Comparison of ENCODE assay signal across 22 cellular contexts in the genomic region with DNA sequence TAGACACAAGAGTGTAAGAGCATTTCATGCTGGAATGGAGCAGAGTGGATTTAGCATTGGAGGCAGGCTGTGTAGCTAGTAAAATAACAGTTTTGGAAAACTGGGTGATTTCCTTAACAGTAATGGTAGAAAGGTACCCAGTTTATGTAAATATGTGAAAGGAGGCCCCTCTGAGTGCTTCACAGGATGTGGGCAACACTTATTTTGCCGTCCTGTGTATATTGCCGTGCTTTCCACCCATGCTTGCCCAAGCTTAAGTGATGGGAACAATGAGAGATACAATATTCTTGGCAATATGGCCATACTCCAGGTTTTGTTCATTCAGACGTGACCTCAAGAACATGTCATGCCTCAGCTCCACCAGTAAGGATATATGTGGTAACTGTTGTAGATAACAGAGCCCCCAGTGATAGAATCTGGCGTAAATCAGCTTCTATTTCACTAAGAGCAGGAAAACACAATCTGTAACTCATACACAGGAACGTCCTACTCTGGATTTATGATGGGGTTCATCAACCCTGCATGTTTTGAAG.
DNase-seq lines count a peak whose midpoint lies in the region; ATAC-seq and TF ChIP-seq lines count a peak whose summit lies in the region.
"Had no signal": no experiment of that assay in that cellular context is flagged by ENCODE, and none has a peak within 500 bp of the region (broad histone marks: within the 10 kb centered on the region; RNA-seq: fewer than 3 reads in every experiment).

No MANE protein-coding gene starts in this region.

- no peak for TF ChIP-seq CTCF in fibroblast of pulmonary artery (IDR thresholded peaks at IDR 0.05; ENCODE audit: low read length, missing control alignments)
- TF ChIP-seq CTCF in psoas muscle (IDR thresholded peaks at IDR 0.05), result no peak

- DNase-seq in NCI-H345 (lab: John Stamatoyannopoulos, UW) (peak; percentile 39), NCI-H345 treated with DMSO at 0.1 percent for 48 hours (lab: John Stamatoyannopoulos, UW; ENCODE audit: unreplicated experiment) (no peak), fibroblast of pulmonary artery (ENCODE audit: low read depth) (peak; percentile 25), NCI-H2029 (lab: John Stamatoyannopoulos, UW) (no peak), psoas muscle (no peak), KBM-7 (no peak)
- no peak for DNase-seq in stimulated activated effector memory CD8-positive, alpha-beta T cell treated with anti-CD3 and anti-CD28 coated beads, Interleukin-12 subunit alpha, Interleukin-12 subunit beta, amount 100 ng/mL, for 72 hours (ENCODE audit: low spot score in 2 of 2)
- DNase-seq: 8988T, BE2C, Calu3, DMS53, Karpas-422, NCI-H1436, NCI-H1930, NCI-H510A, NCI-H774, OCI-M1, RPMI8226, SIG-M5 had no signal

- ATAC-seq in activated T-helper 17 cell treated with anti-CD3 and anti-CD28 coated beads, Interleukin-2, amount 50 U/mL, for 72 hours (replicated peaks), result peak; percentile 28
- ATAC-seq in stimulated activated effector memory CD8-positive, alpha-beta T cell treated with anti-CD3 and anti-CD28 coated beads, Interleukin-12 subunit alpha, Interleukin-12 subunit beta, amount 100 ng/mL, for 72 hours, result peak; percentile 70
- ATAC-seq in psoas muscle, result no peak
- ATAC-seq: CD8-positive, alpha-beta T cell; HepG2 had no signal

- in situ Hi-C loops in KBM-7 (cut with MboI; ENCODE audit: low pct_unique_long_range_greater_than_20kb, low sequenced_read_pairs), result no loop called here

- intact Hi-C loops in psoas muscle (cut with DNase I), result no loop called here

- H3K9me3 Mint-ChIP-seq in activated T-helper 17 cell treated with anti-CD3 and anti-CD28 coated beads, Interleukin-2, amount 50 U/mL, for 72 hours, result no peaks in the 10 kb centered on the region
- H3K9me3 Mint-ChIP-seq in stimulated activated effector memory CD8-positive, alpha-beta T cell treated with anti-CD3 and anti-CD28 coated beads, Interleukin-12 subunit alpha, Interleukin-12 subunit beta, amount 100 ng/mL, for 72 hours, result no peaks in the 10 kb centered on the region

- no peaks in the 10 kb centered on the region for H3K36me3 Mint-ChIP-seq in activated T-helper 17 cell treated with anti-CD3 and anti-CD28 coated beads, Interleukin-2, amount 50 U/mL, for 72 hours (ENCODE audit: low read depth)
- no peaks in the 10 kb centered on the region for H3K36me3 Mint-ChIP-seq in stimulated activated effector memory CD8-positive, alpha-beta T cell treated with anti-CD3 and anti-CD28 coated beads, Interleukin-12 subunit alpha, Interleukin-12 subunit beta, amount 100 ng/mL, for 72 hours
- H3K36me3 Mint-ChIP-seq: CD8-positive, alpha-beta T cell had no signal

- no peaks in the 10 kb centered on the region for H3K27me3 ChIP-seq in psoas muscle (ENCODE audit: insufficient read depth in 3 of 3, low read length in 2 of 3)
- H3K27me3 ChIP-seq: BE2C had no signal

- H3K4me3 ChIP-seq in fibroblast of pulmonary artery (replicated peaks; ENCODE audit: low read depth, low read length) (no peak overlapping the region), psoas muscle (no peak overlapping the region)

- no peak overlapping the region for H3K27ac ChIP-seq in psoas muscle

- H3K9me3 ChIP-seq in psoas muscle, result no peaks in the 10 kb centered on the region
- H3K9me3 ChIP-seq: BE2C had no signal

- H3K27ac Mint-ChIP-seq in activated T-helper 17 cell treated with anti-CD3 and anti-CD28 coated beads, Interleukin-2, amount 50 U/mL, for 72 hours, result no peak overlapping the region
- H3K27ac Mint-ChIP-seq in stimulated activated effector memory CD8-positive, alpha-beta T cell treated with anti-CD3 and anti-CD28 coated beads, Interleukin-12 subunit alpha, Interleukin-12 subunit beta, amount 100 ng/mL, for 72 hours, result peak overlapping the region; percentile 6

- no peaks in the 10 kb centered on the region for H3K27me3 Mint-ChIP-seq in activated T-helper 17 cell treated with anti-CD3 and anti-CD28 coated beads, Interleukin-2, amount 50 U/mL, for 72 hours

- WGBS in psoas muscle, 3 donors, result 73 to 85% (median 74%) methylated on average over 5 of the region's 5 CpGs

- H3K4me3 Mint-ChIP-seq in activated T-helper 17 cell treated with anti-CD3 and anti-CD28 coated beads, Interleukin-2, amount 50 U/mL, for 72 hours, result no peak overlapping the region
- H3K4me3 Mint-ChIP-seq in stimulated activated effector memory CD8-positive, alpha-beta T cell treated with anti-CD3 and anti-CD28 coated beads, Interleukin-12 subunit alpha, Interleukin-12 subunit beta, amount 100 ng/mL, for 72 hours, result peak overlapping the region; percentile 15
- H3K4me3 Mint-ChIP-seq: CD8-positive, alpha-beta T cell had no signal

- H3K36me3 ChIP-seq in psoas muscle (ENCODE audit: insufficient read depth in 1 of 2, low read depth in 1 of 2), result no peaks in the 10 kb centered on the region
- H3K36me3 ChIP-seq: BE2C had no signal

- H3K4me1 ChIP-seq in psoas muscle, result peaks cover 15% of the 10 kb centered on the region
- H3K4me1 ChIP-seq: BE2C had no signal

- no peaks in the 10 kb centered on the region for H3K4me1 Mint-ChIP-seq in activated T-helper 17 cell treated with anti-CD3 and anti-CD28 coated beads, Interleukin-2, amount 50 U/mL, for 72 hours
- H3K4me1 Mint-ChIP-seq in stimulated activated effector memory CD8-positive, alpha-beta T cell treated with anti-CD3 and anti-CD28 coated beads, Interleukin-12 subunit alpha, Interleukin-12 subunit beta, amount 100 ng/mL, for 72 hours, result no peaks in the 10 kb centered on the region

Comparison
In these comparisons a context has a peak if more than half of its experiments do, and no peak if none do; other contexts are left out.
1. DNase-seq: peak in NCI-H345 (single experiment) and fibroblast of pulmonary artery (single experiment); none in NCI-H345 treated with DMSO at 0.1 percent for 48 hours (single experiment), stimulated activated effector memory CD8-positive, alpha-beta T cell treated with anti-CD3 and anti-CD28 coated beads, Interleukin-12 subunit alpha, Interleukin-12 subunit beta, amount 100 ng/mL, for 72 hours (0 of 2), NCI-H2029 (single experiment), psoas muscle (0 of 2) and KBM-7 (single experiment).
2. ATAC-seq: peak in activated T-helper 17 cell treated with anti-CD3 and anti-CD28 coated beads, Interleukin-2, amount 50 U/mL, for 72 hours (single experiment) and stimulated activated effector memory CD8-positive, alpha-beta T cell treated with anti-CD3 and anti-CD28 coated beads, Interleukin-12 subunit alpha, Interleukin-12 subunit beta, amount 100 ng/mL, for 72 hours (single experiment); none in psoas muscle (0 of 4).